ENCODE assay signal across 19 cellular contexts in genomic region chr2:172647439-172647838, GRCh38.
DNase-seq lines count a peak whose midpoint lies in the region; ATAC-seq, FAIRE-seq and TF ChIP-seq lines count a peak whose summit lies in the region.
"Had no signal": no experiment of that assay in that cellular context is flagged by ENCODE, and none has a peak within 500 bp of the region (broad histone marks: within the 10 kb centered on the region; RNA-seq: fewer than 3 reads in every experiment).

No MANE protein-coding gene starts in this region.

- H3K27me3 ChIP-seq in bronchial epithelial cell (ENCODE audit: control insufficient read depth, insufficient read depth, low read length) = no peaks in the 10 kb centered on the region
- H3K27me3 ChIP-seq: BLaER1 had no signal

- TF ChIP-seq CTCF in AG10803 (conservative IDR thresholded peaks at IDR 0.05; ENCODE audit: low read length) = no peak
- no peak for TF ChIP-seq CTCF in bronchial epithelial cell (IDR thresholded peaks at IDR 0.05; ENCODE audit: insufficient read depth, low read length, severe bottlenecking)

- ATAC-seq in HG02623 (IDR thresholded peaks at IDR 0.05; ENCODE audit: unreplicated experiment) = no peak
- ATAC-seq: GM12878, GM23338 had no signal

- FAIRE-seq in bronchial epithelial cell (lab: Jason Lieb, UNC) = no peak
- FAIRE-seq: GM12878, GM18507 had no signal

- peak; percentile 69 for DNase-seq in AG10803 (ENCODE audit: low read depth)
- DNase-seq in HT1080 (ENCODE audit: low read depth) = peak; percentile 23
- DNase-seq in bronchial epithelial cell (ENCODE audit: low read depth) = peak; percentile 39
- peak; percentile 21 for DNase-seq in iris pigment epithelial cell (ENCODE audit: low read depth)
- no peak for DNase-seq in amygdala (lab: John Stamatoyannopoulos, UW)
- DNase-seq in putamen (ENCODE audit: low spot score) = no peak
- DNase-seq: CD8-positive, alpha-beta memory T cell; DMS153; KBM-7; NCI-H1105; NCI-H1694 treated with DMSO at 0.1 percent for 48 hours; NCI-H345; NCI-H526 treated with DMSO at 0.1 percent for 48 hours; NK-92 treated with Interleukin-12 subunit alpha and Interleukin-12 subunit beta, amount 100 ng/mL, for 24 hours had no signal

- H3K4me3 ChIP-seq in AG10803 (ENCODE audit: low read length) (no peak overlapping the region), bronchial epithelial cell (ENCODE audit: low read depth, low read length) (no peak overlapping the region)
- H3K4me3 ChIP-seq: BLaER1, GM12878, GM23338 had no signal

- H3K36me3 ChIP-seq in bronchial epithelial cell (ENCODE audit: control insufficient read depth, insufficient read depth, low read length) = no peaks in the 10 kb centered on the region
- H3K36me3 ChIP-seq: BLaER1 had no signal

Comparison
In these comparisons a context has a peak if more than half of its experiments do, and no peak if none do; other contexts are left out.
1. DNase-seq: peak in AG10803 (single experiment), HT1080 (single experiment), bronchial epithelial cell (single experiment) and iris pigment epithelial cell (single experiment); none in amygdala (0 of 56) and putamen (single experiment).